Comparison of ENCODE assay signal across 15 cellular contexts in the genomic region with DNA sequence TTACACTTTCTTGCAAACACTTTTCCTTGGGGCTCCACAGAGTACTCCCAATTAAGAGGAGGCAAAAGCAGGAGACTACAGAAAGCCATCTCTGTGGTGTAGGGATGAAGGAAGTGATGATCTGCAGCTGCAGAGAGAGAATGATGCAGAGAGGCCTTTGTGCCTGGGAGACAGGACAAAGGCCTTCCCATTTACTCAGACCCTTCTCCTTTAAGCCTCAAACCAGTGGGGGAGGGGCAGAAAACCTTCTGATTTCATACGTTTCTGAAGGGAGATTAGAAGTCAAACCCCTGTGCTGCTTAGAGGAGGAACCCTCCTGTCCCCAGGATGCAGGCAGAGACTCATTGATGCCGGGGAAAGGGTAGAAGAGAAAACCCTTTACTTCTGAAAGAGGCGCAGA.
DNase-seq lines count a peak whose midpoint lies in the region; ATAC-seq and TF ChIP-seq lines count a peak whose summit lies in the region.
"Had no signal": no experiment of that assay in that cellular context is flagged by ENCODE, and none has a peak within 500 bp of the region (broad histone marks: within the 10 kb centered on the region; RNA-seq: fewer than 3 reads in every experiment).

No MANE protein-coding gene starts in this region.

- H3K4me3 ChIP-seq in NT2/D1 (ENCODE audit: insufficient read length, low read depth) (no peak overlapping the region), adrenal gland (no peak overlapping the region)
- H3K4me3 ChIP-seq: SJCRH30 had no signal

- TF ChIP-seq CTCF in neural crest cell (conservative IDR thresholded peaks at IDR 0.05): no peak
- no peak for TF ChIP-seq CTCF in adrenal gland (IDR thresholded peaks at IDR 0.05)

- H3K27me3 Mint-ChIP-seq in neural crest cell (ENCODE audit: low read depth): no peaks in the 10 kb centered on the region
- H3K27me3 Mint-ChIP-seq in T-helper 2 cell treated with Interferon-gamma antibody and Interleukin-4, amounts not matched to agents 5 μg/mL and 100 μg/mL, for 36 hours (ENCODE audit: low read depth): no peaks in the 10 kb centered on the region

- peaks cover 14% of the 10 kb centered on the region for H3K36me3 ChIP-seq in NT2/D1 (ENCODE audit: insufficient read depth, insufficient read length, low read length)
- no peaks in the 10 kb centered on the region for H3K36me3 ChIP-seq in adrenal gland (replicated peaks in 1 of 2)
- H3K36me3 ChIP-seq: SJCRH30 had no signal

- peaks cover 14% of the 10 kb centered on the region for H3K4me1 Mint-ChIP-seq in neural crest cell
- H3K4me1 Mint-ChIP-seq in T-helper 2 cell treated with Interferon-gamma antibody and Interleukin-4, amounts not matched to agents 5 μg/mL and 100 μg/mL, for 36 hours (ENCODE audit: low read depth): no peaks in the 10 kb centered on the region

- WGBS in adrenal gland, 4 donors: 90 to 97% (median 92%) methylated on average over 3 of the region's 3 CpGs

- H3K4me1 ChIP-seq in NT2/D1 (ENCODE audit: insufficient read depth, insufficient read length): no peaks in the 10 kb centered on the region
- no peaks in the 10 kb centered on the region for H3K4me1 ChIP-seq in adrenal gland (replicated peaks in 1 of 2)
- H3K4me1 ChIP-seq: SJCRH30 had no signal

- H3K36me3 Mint-ChIP-seq in neural crest cell (ENCODE audit: low read depth): peaks cover 57% of the 10 kb centered on the region
- peaks cover 4% of the 10 kb centered on the region for H3K36me3 Mint-ChIP-seq in T-helper 2 cell treated with Interferon-gamma antibody and Interleukin-4, amounts not matched to agents 5 μg/mL and 100 μg/mL, for 36 hours (ENCODE audit: low read depth)

- no peaks in the 10 kb centered on the region for H3K27me3 ChIP-seq in NT2/D1 (ENCODE audit: insufficient read depth, insufficient read length)
- H3K27me3 ChIP-seq in adrenal gland: no peaks in the 10 kb centered on the region
- H3K27me3 ChIP-seq: SJCRH30 had no signal

- no peak overlapping the region for H3K27ac ChIP-seq in adrenal gland
- H3K27ac ChIP-seq: C4-2B, SJCRH30 had no signal

- peaks cover 26% of the 10 kb centered on the region for H3K9me3 ChIP-seq in NT2/D1 (ENCODE audit: insufficient read depth, low read length)
- H3K9me3 ChIP-seq in adrenal gland (replicated peaks in 1 of 3): no peaks in the 10 kb centered on the region
- H3K9me3 ChIP-seq: SJCRH30 had no signal

- no peak overlapping the region for H3K4me3 Mint-ChIP-seq in neural crest cell
- H3K4me3 Mint-ChIP-seq in T-helper 2 cell treated with Interferon-gamma antibody and Interleukin-4, amounts not matched to agents 5 μg/mL and 100 μg/mL, for 36 hours: no peak overlapping the region

- no peak overlapping the region for H3K9ac ChIP-seq in NT2/D1 (ENCODE audit: insufficient read length, low read depth)

- H3K9me3 Mint-ChIP-seq in neural crest cell: peaks cover 15% of the 10 kb centered on the region
- H3K9me3 Mint-ChIP-seq in T-helper 2 cell treated with Interferon-gamma antibody and Interleukin-4, amounts not matched to agents 5 μg/mL and 100 μg/mL, for 36 hours: peaks cover 34% of the 10 kb centered on the region

- intact Hi-C loops in adrenal gland (cut with DNase I): no loop called here

- H3K27ac Mint-ChIP-seq in neural crest cell (ENCODE audit: unreplicated experiment): peak overlapping the region; percentile 82
- H3K27ac Mint-ChIP-seq in T-helper 2 cell treated with Interferon-gamma antibody and Interleukin-4, amounts not matched to agents 5 μg/mL and 100 μg/mL, for 36 hours: no peak overlapping the region

- DNase-seq in NT2/D1 (ENCODE audit: low read depth, low spot score) (peak; percentile 16), hippocampal formation (lab: John Stamatoyannopoulos, UW) (peak; percentile 2 to 10), neural crest cell (ENCODE audit: low read depth, low spot score) (no peak), NCI-H146 (lab: John Stamatoyannopoulos, UW) (no peak), adrenal gland (no peak)
- no peak for DNase-seq in T-helper 2 cell treated with Interferon-gamma antibody and Interleukin-4, amounts not matched to agents 5 μg/mL and 100 μg/mL, for 36 hours (ENCODE audit: low spot score)
- DNase-seq: ACHN, NCI-H1417, NCI-H1930, NCI-H345, NCI-H524 treated with DMSO at 0.1 percent for 48 hours, SJCRH30 had no signal

- ATAC-seq in GM21526 (IDR thresholded peaks at IDR 0.05; ENCODE audit: low FRiP score, unreplicated experiment): no peak
- ATAC-seq: Panc1 had no signal

- no peak for TF ChIP-seq POLR2A in adrenal gland (IDR thresholded peaks at IDR 0.05)

Comparison
In these comparisons a context has a peak if more than half of its experiments do, and no peak if none do; other contexts are left out.
1. DNase-seq: peak in NT2/D1 (single experiment) and hippocampal formation (2 of 2); none in neural crest cell (single experiment), NCI-H146 (single experiment), T-helper 2 cell treated with Interferon-gamma antibody and Interleukin-4, amounts not matched to agents 5 μg/mL and 100 μg/mL, for 36 hours (single experiment) and adrenal gland (0 of 7).